Comparison of ENCODE assay signal across 19 cellular contexts in the genomic region with DNA sequence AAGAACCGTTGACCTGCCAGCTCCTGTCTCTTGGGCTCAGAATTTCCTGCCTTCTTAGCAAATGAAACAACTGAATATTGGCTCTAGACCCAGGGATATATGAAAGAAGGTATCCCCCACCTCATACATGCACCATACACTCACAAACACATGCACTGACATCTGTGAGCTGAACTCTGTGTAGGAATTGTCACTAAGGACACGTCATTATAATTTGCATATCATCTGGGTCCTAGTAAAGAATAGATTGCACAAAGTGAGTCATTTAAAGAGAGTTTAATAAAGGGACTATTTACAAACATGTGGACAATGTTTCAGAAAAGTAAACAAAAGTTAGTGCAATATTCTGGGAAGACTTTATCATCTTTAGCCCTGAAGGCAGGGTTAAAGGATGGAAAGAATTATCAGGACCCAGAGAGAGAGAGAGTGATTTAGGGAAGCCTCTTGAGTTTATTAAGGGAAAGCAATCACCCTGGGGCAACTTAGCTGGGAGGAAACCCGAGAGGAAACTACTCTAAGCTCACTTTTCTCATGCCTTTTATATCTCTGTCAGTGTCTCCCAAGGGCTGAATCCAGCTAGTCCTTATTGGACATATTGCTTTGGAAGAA.
DNase-seq lines count a peak whose midpoint lies in the region; ATAC-seq, FAIRE-seq and TF ChIP-seq lines count a peak whose summit lies in the region.
"Had no signal": no experiment of that assay in that cellular context is flagged by ENCODE, and none has a peak within 500 bp of the region (broad histone marks: within the 10 kb centered on the region; RNA-seq: fewer than 3 reads in every experiment).

No MANE protein-coding gene starts in this region.

- no peaks in the 10 kb centered on the region for H3K9me2 ChIP-seq in PC-3 (replicated peaks; ENCODE audit: low read length)

- intact Hi-C loops in PC-3 (cut with micrococcal nuclease), result no loop called here
- intact Hi-C loops in ascending aorta (cut with DNase I), result no loop called here
- intact Hi-C loops in esophagus muscularis mucosa (cut with DNase I), result no loop called here

- H3K79me2 ChIP-seq in PC-3 (ENCODE audit: low read length), result no peaks in the 10 kb centered on the region

- H3K27me3 ChIP-seq in PC-3 (ENCODE audit: low read length) (no peaks in the 10 kb centered on the region), H7 (ENCODE audit: control insufficient read depth, insufficient read depth, low read length) (no peaks in the 10 kb centered on the region), ascending aorta (no peaks in the 10 kb centered on the region), esophagus muscularis mucosa (no peaks in the 10 kb centered on the region)
- H3K27me3 ChIP-seq: SJCRH30 had no signal

- H3K27ac ChIP-seq in PC-3 (ENCODE audit: low read length) (peak overlapping the region; percentile 78), ascending aorta (no peak overlapping the region), esophagus muscularis mucosa (replicated peaks in 1 of 4) (no peak overlapping the region)
- H3K27ac ChIP-seq: RWPE1, SJCRH30 had no signal

- H3K4me1 ChIP-seq in PC-3 (ENCODE audit: insufficient read depth, low read length), result peaks cover 25% of the 10 kb centered on the region
- H3K4me1 ChIP-seq in ascending aorta, result no peaks in the 10 kb centered on the region
- no peaks in the 10 kb centered on the region for H3K4me1 ChIP-seq in esophagus muscularis mucosa
- H3K4me1 ChIP-seq: SJCRH30 had no signal

- H3K36me3 ChIP-seq in PC-3 (ENCODE audit: low read depth, low read length) (no peaks in the 10 kb centered on the region), H7 (replicated peaks; ENCODE audit: control insufficient read depth, insufficient read depth, low read length) (no peaks in the 10 kb centered on the region), ascending aorta (no peaks in the 10 kb centered on the region), esophagus muscularis mucosa (no peaks in the 10 kb centered on the region)
- H3K36me3 ChIP-seq: SJCRH30 had no signal

- no peak for TF ChIP-seq POLR2A in esophagus muscularis mucosa (IDR thresholded peaks at IDR 0.05; ENCODE audit: low read depth)

- TF ChIP-seq EP300 in esophagus muscularis mucosa (IDR thresholded peaks at IDR 0.05), result no peak

- no peak for TF ChIP-seq CTCF in PC-3 (conservative IDR thresholded peaks at IDR 0.05; ENCODE audit: low read depth, low read length)
- TF ChIP-seq CTCF in ascending aorta (IDR thresholded peaks at IDR 0.05), result no peak
- TF ChIP-seq CTCF in esophagus muscularis mucosa (IDR thresholded peaks at IDR 0.05), result no peak

- peak; percentile 48 for DNase-seq in COLO829 (ENCODE audit: low spot score)
- no peak for DNase-seq in GM19239 (ENCODE audit: insufficient read length, low spot score)
- DNase-seq in PC-3, result peak; percentile 57
- peak; percentile 74 for DNase-seq in fibroblast of gingiva (ENCODE audit: low read depth)
- DNase-seq in H7, result no peak
- DNase-seq in ascending aorta (ENCODE audit: low spot score in 2 of 2), result no peak
- DNase-seq in GM03348 (ENCODE audit: low spot score), result no peak
- DNase-seq in esophagus muscularis mucosa (ENCODE audit: extremely low spot score), result no peak
- DNase-seq: C1 segment of cervical spinal cord, COR-L47, MV-4-11, NCI-H1417 treated with DMSO at 0.1 percent for 48 hours, NCI-H2029, NCI-H2227 treated with DMSO at 0.1 percent for 48 hours, NCI-H526, SJCRH30 had no signal

- H3K4me2 ChIP-seq in PC-3 (ENCODE audit: low read length), result 0 out of 2 replicates have a peak overlapping the region, but pooled peaks have one; percentile 10

- POLR2A ChIA-PET in PC-3 (lab: Charles Lee; ENCODE audit: unreplicated experiment), result no interaction called here

- H2AFZ ChIP-seq in PC-3 (ENCODE audit: low read length), result no peak overlapping the region

- ATAC-seq in PC-3, result peak; percentile 67

- H3K4me3 ChIP-seq in PC-3 (ENCODE audit: low read length) (no peak overlapping the region), H7 (ENCODE audit: insufficient read depth, low read depth, low read length) (no peak overlapping the region), ascending aorta (no peak overlapping the region), esophagus muscularis mucosa (no peak overlapping the region)
- H3K4me3 ChIP-seq: SJCRH30 had no signal

- CTCF ChIA-PET in PC-3 (lab: Charles Lee), result interaction anchor here (0.5 to 0.7 kb wide), 2 partner anchors 120 to 272 kb away, joined by 3 to 4 read pairs; no protein-coding TSS in a partner anchor

- no peaks in the 10 kb centered on the region for H3F3A ChIP-seq in PC-3 (ENCODE audit: low read length, unreplicated experiment)

- no TSS peak for BruUV-seq in PC-3 (replicated peaks; lab: Mats Ljungman, UMichigan)

- FAIRE-seq in GM19239 (lab: Jason Lieb, UNC), result peak; percentile 11
- FAIRE-seq: G401.6, H54 had no signal

- H3K9me3 ChIP-seq in PC-3 (ENCODE audit: low read length), result no peaks in the 10 kb centered on the region
- H3K9me3 ChIP-seq in ascending aorta, result no peaks in the 10 kb centered on the region
- H3K9me3 ChIP-seq in esophagus muscularis mucosa, result no peaks in the 10 kb centered on the region
- H3K9me3 ChIP-seq: SJCRH30 had no signal

- 61% methylated on average over 3 of the region's 3 CpGs for WGBS in esophagus muscularis mucosa

- H4K20me1 ChIP-seq in PC-3 (ENCODE audit: low read length), result no peaks in the 10 kb centered on the region

- H3K9ac ChIP-seq in PC-3 (ENCODE audit: low read length), result peak overlapping the region; percentile 31; the same call in 1 of the 2 replicates

Comparison
In these comparisons a context has a peak if more than half of its experiments do, and no peak if none do; other contexts are left out.
1. DNase-seq: peak in COLO829 (single experiment), PC-3 (single experiment) and fibroblast of gingiva (single experiment); none in GM19239 (single experiment), H7 (single experiment), ascending aorta (0 of 2), GM03348 (single experiment) and esophagus muscularis mucosa (single experiment).